In the genomic region with DNA sequence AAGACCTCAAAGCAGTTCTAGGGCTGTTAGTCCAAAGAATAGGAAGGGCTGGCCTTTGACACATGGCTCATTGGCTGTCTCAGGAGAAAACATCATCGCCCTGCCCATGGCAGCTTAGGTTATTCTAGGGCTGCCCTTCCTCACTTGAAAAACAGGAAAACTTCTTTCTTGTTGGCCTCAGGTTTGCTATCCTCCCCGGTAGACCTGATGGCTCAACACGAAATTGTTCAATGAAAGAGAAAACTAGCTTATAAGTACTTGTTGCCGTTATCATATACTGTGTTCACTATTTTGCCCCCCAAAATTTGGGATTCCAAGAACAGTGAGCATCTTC, we compare ENCODE assay signal across 8 cellular contexts. TPM values are rescaled to one million over a fixed set of nuclear protein-coding genes. Genes with fewer than 3 reads are reported as not detected.
A peak's percentile ranks its signal among the peaks of the same experiment; 100 is the strongest.
DNase-seq lines count a peak whose midpoint lies in the region; ATAC-seq, FAIRE-seq and TF ChIP-seq lines count a peak whose summit lies in the region.

No MANE protein-coding gene starts in this region.

- no peak for TF ChIP-seq CTCF in GM12875 (IDR thresholded peaks at IDR 0.05; ENCODE audit: borderline replicate concordance, insufficient read depth, low read depth, low read length)
- no peak for TF ChIP-seq CTCF in SU-DHL-6 (IDR thresholded peaks at IDR 0.05; ENCODE audit: insufficient read depth, low read length, poor library complexity, severe bottlenecking)
- TF ChIP-seq CTCF in foreskin fibroblast (IDR thresholded peaks at IDR 0.05; ENCODE audit: low read depth, low read length) = no peak
- no peak for TF ChIP-seq CTCF in prostate gland (IDR thresholded peaks at IDR 0.05)
- TF ChIP-seq CTCF in GM20000 (IDR thresholded peaks at IDR 0.05; ENCODE audit: extremely low read depth, missing control alignments) = no peak

- no peaks in the 10 kb centered on the region; the same call in 1 of the 2 replicates for H3F3A ChIP-seq in SU-DHL-6 (ENCODE audit: insufficient read depth)

- peak overlapping the region; percentile 75 for H3K4me3 ChIP-seq in GM12875 (ENCODE audit: low read depth, low read length)
- peak overlapping the region; percentile 70 for H3K4me3 ChIP-seq in SU-DHL-6 (ENCODE audit: insufficient read depth, low read length, poor library complexity, severe bottlenecking)
- peak overlapping the region; percentile 58 to 98 for H3K4me3 ChIP-seq in foreskin fibroblast (ENCODE audit: low read depth in 1 of 2, low read length in 2 of 2)
- peak overlapping the region; percentile 70 to 93 for H3K4me3 ChIP-seq in prostate gland

- ATAC-seq in GM19328 (IDR thresholded peaks at IDR 0.05; ENCODE audit: unreplicated experiment) = no peak

- H3K27ac ChIP-seq in SU-DHL-6 (ENCODE audit: low read depth, low read length) = peak overlapping the region; percentile 90
- peak overlapping the region; percentile 97 to 99 for H3K27ac ChIP-seq in prostate gland

- DNase-seq in foreskin fibroblast (no peak), prostate gland (ENCODE audit: low spot score) (no peak), GM20000 (ENCODE audit: low spot score) (no peak), RCC 7860 (ENCODE audit: low spot score) (no peak), SIG-M5 treated with dmso at 0.1 percent for 504 hours (lab: John Stamatoyannopoulos, UW; ENCODE audit: unreplicated experiment) (no peak)

- H3K36me3 ChIP-seq in SU-DHL-6 (ENCODE audit: low read length) (peaks cover 7% of the 10 kb centered on the region; the same call in 1 of the 2 replicates), prostate gland (no peaks in the 10 kb centered on the region)

- H3K9me2 ChIP-seq in SU-DHL-6 (replicated peaks; ENCODE audit: insufficient read depth, low read length) = no peaks in the 10 kb centered on the region

- peak overlapping the region; percentile 82 for H3K4me2 ChIP-seq in SU-DHL-6 (ENCODE audit: low read depth, low read length, poor library complexity, severe bottlenecking)

- intact Hi-C loops in prostate gland (cut with DNase I) = loop anchor here (5.0 kb wide), 2 partner anchors 162 to 687 kb away; a partner anchor contains a TSS

- WGBS in prostate gland = 17% methylated on average over 4 of the region's 4 CpGs

- no peaks in the 10 kb centered on the region for H3K9me3 ChIP-seq in SU-DHL-6 (ENCODE audit: insufficient read depth, low read length)
- H3K9me3 ChIP-seq in prostate gland = no peaks in the 10 kb centered on the region

- peak overlapping the region; percentile 93 for H2AFZ ChIP-seq in SU-DHL-6 (ENCODE audit: low read depth, low read length, severe bottlenecking)

- TF ChIP-seq POLR2A in prostate gland (IDR thresholded peaks at IDR 0.05) = no peak

- peaks cover 35% of the 10 kb centered on the region for H3K79me2 ChIP-seq in SU-DHL-6 (ENCODE audit: insufficient read depth, low read length)

- no peaks in the 10 kb centered on the region for H3K4me1 ChIP-seq in prostate gland (replicated peaks)

- H3K9ac ChIP-seq in SU-DHL-6 (ENCODE audit: low read length) = peak overlapping the region; percentile 80

- FAIRE-seq in RCC 7860 (lab: Jason Lieb, UNC) = no peak

- no peaks in the 10 kb centered on the region for H4K20me1 ChIP-seq in SU-DHL-6 (ENCODE audit: low read depth, low read length)

- H3K27me3 ChIP-seq in SU-DHL-6 (ENCODE audit: low read length) = no peaks in the 10 kb centered on the region
- no peaks in the 10 kb centered on the region for H3K27me3 ChIP-seq in prostate gland (replicated peaks; ENCODE audit: insufficient read depth)

RNA-seq across cellular contexts. Expression of a gene that starts 0.6 kb away (rescaled TPM):
- 10 to 100 TPM; 65.8 to 73.3 TPM for total RNA-seq in prostate gland

RNA-seq across cellular contexts. Expression of a gene that starts 53.4 kb away (rescaled TPM):
- 10 to 100 TPM; 15.4 to 22.5 TPM for total RNA-seq in prostate gland
